In genomic region chr6:31107052-31107451, GRCh38 we compare ENCODE assay signal across 33 cellular contexts. TPM values are rescaled to one million over a fixed set of nuclear protein-coding genes. Genes with fewer than 3 reads are reported as not detected.
"Had no signal": no experiment of that assay in that cellular context is flagged by ENCODE, and none has a peak within 500 bp of the region (broad histone marks: within the 10 kb centered on the region; RNA-seq: fewer than 3 reads in every experiment).

No MANE protein-coding gene starts in this region.

- H3K9me3 Mint-ChIP-seq: mesothelial cell of epicardium had no signal

- FAIRE-seq: colon, endometrium, islet of Langerhans, keratinocyte had no signal

- H3K27ac ChIP-seq: coronary artery, dorsolateral prefrontal cortex, epithelial cell of prostate, esophagus squamous epithelium, gastrocnemius medialis, heart right ventricle, left lung, lower lobe of right lung had no signal

- H3K36me3 ChIP-seq: esophagus squamous epithelium, gastrocnemius medialis, heart right ventricle, left lung, lower lobe of right lung had no signal

- ATAC-seq: esophagus mucosa, gastrocnemius medialis, heart right ventricle, left cardiac atrium, left lung, left ventricle myocardium superior, lower lobe of right lung, mucosa of descending colon had no signal

- H3K27ac Mint-ChIP-seq: mesothelial cell of epicardium had no signal

- DNase-seq: dermis blood vessel endothelial cell; dorsolateral prefrontal cortex; effector CD4-positive, alpha-beta T cell; effector memory CD4-positive, alpha-beta T cell; erythroblast; esophagus squamous epithelium; foreskin fibroblast; foreskin melanocyte; gastrocnemius medialis; glutamatergic neuron; head of caudate nucleus; heart right ventricle; hippocampal formation; left cardiac atrium; left lung; left ventricle myocardium superior; lower lobe of right lung; mesenchymal stem cell; mucosa of descending colon; naive B cell had no signal

- H3K9me3 ChIP-seq: esophagus squamous epithelium, gastrocnemius medialis, heart right ventricle, left lung, lower lobe of right lung, mucosa of descending colon had no signal

- H3K4me1 ChIP-seq: gastrocnemius medialis, heart right ventricle, left lung, lower lobe of right lung had no signal

- H3K4me3 ChIP-seq: coronary artery, dorsolateral prefrontal cortex, esophagus squamous epithelium, gastrocnemius medialis, heart right ventricle, left lung, lower lobe of right lung, mucosa of descending colon had no signal

- H3K4me3 Mint-ChIP-seq: mesothelial cell of epicardium, naive B cell had no signal

- H3K36me3 Mint-ChIP-seq: mesothelial cell of epicardium, naive B cell had no signal

RNA-seq across cellular contexts. Expression of gene C6orf15, which starts 5.3 kb away (rescaled TPM):
- total RNA-seq: dermis blood vessel endothelial cell, dorsolateral prefrontal cortex, esophagus mucosa, gastrocnemius medialis, glomerular endothelial cell, heart right ventricle, left cardiac atrium, left lung, left ventricle myocardium superior, lower lobe of right lung, lung microvascular endothelial cell, mesenteric fat pad, mesothelial cell of epicardium, mucosa of descending colon had no signal
- polyA plus RNA-seq: heart right ventricle had no signal

RNA-seq across cellular contexts. Expression of gene PSORS1C1, which starts 7.5 kb away (rescaled TPM):
- total RNA-seq: gastrocnemius medialis had no signal

RNA-seq across cellular contexts. Expression of gene CDSN, which starts 13.2 kb away (rescaled TPM):
- total RNA-seq: dermis blood vessel endothelial cell, dorsolateral prefrontal cortex, gastrocnemius medialis, glomerular endothelial cell, kidney epithelial cell, left ventricle myocardium superior, lower lobe of right lung, lung microvascular endothelial cell, mesenteric fat pad, mesothelial cell of epicardium, mucosa of descending colon, myocyte had no signal

RNA-seq across cellular contexts. Expression of gene PSORS1C2, which starts 31.8 kb away (rescaled TPM):
- total RNA-seq: dermis blood vessel endothelial cell, dorsolateral prefrontal cortex, gastrocnemius medialis, glomerular endothelial cell, heart right ventricle, kidney epithelial cell, left cardiac atrium, left lung, left ventricle myocardium superior, lower lobe of right lung, lung microvascular endothelial cell, mesenteric fat pad, mesothelial cell of epicardium, mucosa of descending colon, myocyte had no signal
- polyA plus RNA-seq: heart right ventricle, keratinocyte had no signal
